16 cellular contexts compared by ENCODE assay signal in the genomic region with DNA sequence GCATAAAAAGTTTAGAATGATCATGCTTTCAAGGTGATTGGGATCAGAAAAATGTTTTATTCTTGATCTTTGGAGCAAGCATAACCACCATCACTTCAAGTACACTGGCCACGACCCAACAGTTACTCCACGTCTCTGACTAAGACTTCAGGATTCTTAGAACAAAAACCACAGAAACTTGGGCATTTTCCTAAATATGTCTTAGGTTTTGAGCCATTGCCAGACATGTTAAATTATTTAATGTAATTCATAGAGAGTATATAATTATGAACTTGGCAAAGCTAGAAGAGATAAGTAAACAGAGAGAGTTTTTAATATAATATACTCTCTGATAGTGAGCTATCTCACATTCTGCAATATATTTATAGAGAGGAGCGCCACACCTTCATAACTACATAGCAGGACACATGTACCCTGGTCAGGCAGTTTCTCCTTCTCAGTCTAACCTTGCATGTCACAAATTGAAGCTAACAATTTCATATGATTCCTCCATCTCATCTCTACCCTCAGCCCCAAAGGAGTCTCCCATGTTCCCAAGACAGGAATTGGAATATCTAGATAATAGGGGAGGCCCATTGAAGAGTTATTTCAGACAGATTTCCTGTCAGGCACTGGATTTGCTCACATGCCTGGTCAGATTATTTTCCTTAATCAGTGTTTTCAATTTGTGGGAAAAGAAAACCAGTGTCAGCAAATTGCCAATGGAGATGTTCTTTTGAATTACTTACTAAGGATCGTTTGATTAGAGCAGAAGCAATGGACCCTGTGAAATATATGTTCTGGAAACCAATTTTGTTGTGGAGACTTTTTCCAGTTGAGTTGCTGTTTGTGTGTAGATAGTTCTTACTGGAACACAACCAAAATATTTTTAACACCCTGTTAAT.
A peak's percentile ranks its signal among the peaks of the same experiment; 100 is the strongest.
DNase-seq lines count a peak whose midpoint lies in the region; ATAC-seq and TF ChIP-seq lines count a peak whose summit lies in the region.
"Had no signal": no experiment of that assay in that cellular context is flagged by ENCODE, and none has a peak within 500 bp of the region (broad histone marks: within the 10 kb centered on the region; RNA-seq: fewer than 3 reads in every experiment).

No MANE protein-coding gene starts in this region.

- DNase-seq in GM04503 (ENCODE audit: low read depth) = peak; percentile 61
- DNase-seq in RPMI7951 (ENCODE audit: low read depth) = peak; percentile 86
- DNase-seq in fibroblast of lung (ENCODE audit: low read depth in 2 of 2) = peak; percentile 96 to 98
- no peak for DNase-seq in sciatic nerve (ENCODE audit: low spot score)
- DNase-seq in GM20000 (ENCODE audit: low spot score) = no peak
- no peak for DNase-seq in activated T-cell treated with anti-CD3 and anti-CD28 coated beads, Interleukin-2, amount 50 U/mL, for 1 hour
- DNase-seq in SK-N-DZ (ENCODE audit: low spot score) = no peak
- DNase-seq in GM23338 (ENCODE audit: low spot score) = no peak
- DNase-seq: islet precursor cell; NCI-H510A treated with DMSO at 0.1 percent for 48 hours; stimulated activated CD4-positive, alpha-beta T cell treated with anti-CD3 and anti-CD28 coated beads, Interleukin-4, amount 100 ng/mL, for 1 hour; stimulated activated naive CD8-positive, alpha-beta T cell treated with anti-CD3 and anti-CD28 coated beads, Interleukin-15, Interleukin-2, amounts not matched to agents 100 U/mL and 50 U/mL, for 24 hours had no signal

- no peaks in the 10 kb centered on the region for H3K9me3 Mint-ChIP-seq in GM23338

- ATAC-seq in sciatic nerve (peak; percentile 53), GM23338 (no peak)
- ATAC-seq: activated CD4-positive, CD25-positive, alpha-beta regulatory T cell treated with anti-CD3 and anti-CD28 coated beads, Interleukin-2, amount 50 U/mL, for 24 hours; esophagus mucosa; stimulated activated naive CD8-positive, alpha-beta T cell treated with anti-CD3 and anti-CD28 coated beads, Interleukin-15, Interleukin-2, amounts not matched to agents 100 U/mL and 50 U/mL, for 24 hours had no signal

- no peak for TF ChIP-seq CTCF in fibroblast of lung (conservative IDR thresholded peaks at IDR 0.05 in 1 of 2, IDR thresholded peaks at IDR 0.05 in 1 of 2; ENCODE audit: low read depth in 1 of 2, low read length in 2 of 2)
- TF ChIP-seq CTCF in GM20000 (IDR thresholded peaks at IDR 0.05; ENCODE audit: extremely low read depth, missing control alignments) = no peak
- no peak for TF ChIP-seq CTCF in GM23338 (conservative IDR thresholded peaks at IDR 0.05; ENCODE audit: low read depth in 2 of 2)

- no peaks in the 10 kb centered on the region for H3K27me3 ChIP-seq in fibroblast of lung (ENCODE audit: control insufficient read depth, insufficient read depth, low read length)
- H3K27me3 ChIP-seq in GM23338 (ENCODE audit: insufficient read depth) = no peaks in the 10 kb centered on the region
- H3K27me3 ChIP-seq: cardiac muscle cell, SJSA1 had no signal

- no peak overlapping the region for H3K27ac Mint-ChIP-seq in GM23338

- H3K4me2 ChIP-seq in fibroblast of lung (ENCODE audit: extremely low read depth, insufficient read depth, low read length) (peak overlapping the region; percentile 48), GM23338 (no peak overlapping the region)

- H3K9ac ChIP-seq in fibroblast of lung (ENCODE audit: insufficient read depth, low read length) = no peak overlapping the region

- H3K79me2 ChIP-seq in fibroblast of lung (ENCODE audit: control insufficient read depth, insufficient read depth, low read length) = no peaks in the 10 kb centered on the region
- no peaks in the 10 kb centered on the region for H3K79me2 ChIP-seq in GM23338 (replicated peaks; ENCODE audit: insufficient read depth)

- H3F3A ChIP-seq in GM23338 (replicated peaks; ENCODE audit: low read depth) = no peaks in the 10 kb centered on the region

- H3K36me3 Mint-ChIP-seq in GM23338 (ENCODE audit: low read depth) = no peaks in the 10 kb centered on the region

- H3K4me1 ChIP-seq in fibroblast of lung (ENCODE audit: control insufficient read depth, extremely low read depth, insufficient read depth, low read length) = peaks cover 8% of the 10 kb centered on the region
- H3K4me1 ChIP-seq in GM23338 (ENCODE audit: insufficient read depth) = no peaks in the 10 kb centered on the region

- H3K4me3 Mint-ChIP-seq in GM23338 = no peak overlapping the region

- no peaks in the 10 kb centered on the region for H3K27me3 Mint-ChIP-seq in GM23338 (ENCODE audit: insufficient read depth, low read depth, poor library complexity)

- H3K9me3 ChIP-seq in fibroblast of lung (ENCODE audit: control insufficient read depth, insufficient read depth, low read depth, low read length) = no peaks in the 10 kb centered on the region
- H3K9me3 ChIP-seq: SJSA1 had no signal

- no peaks in the 10 kb centered on the region for H3K4me1 Mint-ChIP-seq in GM23338

- H2AFZ ChIP-seq in fibroblast of lung (ENCODE audit: low read length) (no peak overlapping the region), GM23338 (no peak overlapping the region)

- no peak overlapping the region for H3K27ac ChIP-seq in fibroblast of lung (ENCODE audit: insufficient read depth, low read length)
- no peak overlapping the region for H3K27ac ChIP-seq in GM23338 (ENCODE audit: low read depth)
- H3K27ac ChIP-seq: cardiac muscle cell, SJSA1 had no signal

- no peak overlapping the region for H3K4me3 ChIP-seq in fibroblast of lung (replicated peaks in 1 of 4; ENCODE audit: control extremely low read depth in 1 of 4, insufficient read depth in 1 of 4, low read depth in 3 of 4, low read length in 4 of 4)
- H3K4me3 ChIP-seq in GM23338 = no peak overlapping the region
- H3K4me3 ChIP-seq: cardiac muscle cell, SJSA1 had no signal

- intact Hi-C loops in sciatic nerve (cut with DNase I) = no loop called here

- no peaks in the 10 kb centered on the region for H4K20me1 ChIP-seq in fibroblast of lung (ENCODE audit: control insufficient read depth, extremely low read depth, insufficient read depth, low read length)
- no peaks in the 10 kb centered on the region for H4K20me1 ChIP-seq in GM23338 (replicated peaks; ENCODE audit: insufficient read depth)

- H3K9me2 ChIP-seq in GM23338 (ENCODE audit: insufficient read depth) = no peaks in the 10 kb centered on the region

- no peaks in the 10 kb centered on the region for H3K36me3 ChIP-seq in fibroblast of lung (ENCODE audit: control insufficient read depth, insufficient read depth, low read length)
- no peaks in the 10 kb centered on the region for H3K36me3 ChIP-seq in GM23338 (ENCODE audit: insufficient read depth)
- H3K36me3 ChIP-seq: cardiac muscle cell, SJSA1 had no signal

TF ChIP-seq in GM23338, 12 proteins besides CTCF, POLR2A, EP300 and RAD21 (continues in another document):
- no peak for TF ChIP-seq ZNF462 (CRISPR knock-in tag; IDR thresholded peaks at IDR 0.05)
- TF ChIP-seq ZNF331 (CRISPR knock-in tag; IDR thresholded peaks at IDR 0.05; ENCODE audit: low read depth) = no peak

Comparison
In these comparisons a context has a peak if more than half of its experiments do, and no peak if none do; other contexts are left out.
1. DNase-seq: peak in GM04503 (single experiment), RPMI7951 (single experiment) and fibroblast of lung (2 of 2); none in sciatic nerve (single experiment), GM20000 (single experiment), activated T-cell treated with anti-CD3 and anti-CD28 coated beads, Interleukin-2, amount 50 U/mL, for 1 hour (single experiment), SK-N-DZ (single experiment) and GM23338 (single experiment).